ENCODE assay signal across 9 cellular contexts in the genomic region with DNA sequence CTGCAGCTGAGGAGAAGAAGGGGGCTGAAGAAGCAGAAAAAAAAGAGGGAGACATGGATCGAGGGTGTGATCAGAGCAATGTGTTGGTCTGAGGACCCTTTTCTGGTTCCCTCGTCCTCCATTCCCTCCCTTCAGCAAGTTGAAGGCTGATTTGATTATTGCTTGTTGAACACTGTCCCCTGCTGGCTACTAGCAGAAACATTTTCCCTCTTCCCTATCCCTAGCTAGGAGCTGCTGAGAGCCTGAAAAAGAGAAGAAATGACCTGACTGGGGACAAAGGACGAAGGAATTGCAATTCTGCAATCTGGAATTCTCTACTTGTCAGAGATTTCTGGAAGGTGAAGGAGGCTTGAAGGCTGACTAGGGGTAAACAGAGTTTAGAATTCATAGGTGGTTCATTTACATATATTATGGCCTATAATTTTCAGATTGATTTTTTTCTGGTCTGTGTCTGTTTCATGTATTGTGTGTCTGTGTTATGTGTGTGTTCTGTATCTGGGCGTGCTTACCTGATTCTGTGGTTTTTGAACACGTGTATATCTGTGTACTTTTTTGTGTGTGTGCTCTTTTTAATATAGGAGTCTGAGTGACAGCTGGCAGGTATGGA. TPM values are rescaled to one million over a fixed set of nuclear protein-coding genes. Genes with fewer than 3 reads are reported as not detected.
A peak's percentile ranks its signal among the peaks of the same experiment; 100 is the strongest.
DNase-seq lines count a peak whose midpoint lies in the region; ATAC-seq and TF ChIP-seq lines count a peak whose summit lies in the region.
"Had no signal": no experiment of that assay in that cellular context is flagged by ENCODE, and none has a peak within 500 bp of the region (broad histone marks: within the 10 kb centered on the region; RNA-seq: fewer than 3 reads in every experiment).

No MANE protein-coding gene starts in this region.

- H2AFZ ChIP-seq in PC-9 (no peak overlapping the region), smooth muscle cell (ENCODE audit: low read depth) (no peak overlapping the region)

- peak overlapping the region; percentile 86 for H3K27ac ChIP-seq in BLaER1
- no peak overlapping the region for H3K27ac ChIP-seq in PC-9
- H3K27ac ChIP-seq in smooth muscle cell (ENCODE audit: low read depth): no peak overlapping the region

- H3K4me1 ChIP-seq in BLaER1: peaks cover 30% of the 10 kb centered on the region
- H3K4me1 ChIP-seq in PC-9 (replicated peaks; ENCODE audit: insufficient read depth): peaks cover 10% of the 10 kb centered on the region
- H3K4me1 ChIP-seq in smooth muscle cell (ENCODE audit: low read depth): peaks cover 10% of the 10 kb centered on the region

- CTCF ChIA-PET in PC-9 (lab: Charles Lee): interaction anchor here (0.6 to 1.9 kb wide), 9 partner anchors 22 to 484 kb away, joined by 3 to 11 read pairs (median 5); no protein-coding TSS in a partner anchor

- H3K36me3 ChIP-seq in BLaER1 (no peaks in the 10 kb centered on the region), PC-9 (ENCODE audit: low read depth) (no peaks in the 10 kb centered on the region), smooth muscle cell (ENCODE audit: low read depth) (no peaks in the 10 kb centered on the region)

- H3F3A ChIP-seq in PC-9 (ENCODE audit: insufficient read depth, low read depth) (peaks cover 4% of the 10 kb centered on the region; the same call in 1 of the 2 replicates), smooth muscle cell (ENCODE audit: low read depth) (no peaks in the 10 kb centered on the region)

- peak overlapping the region; percentile 61; the same call in 1 of the 2 replicates for H3K4me3 ChIP-seq in BLaER1
- no peak overlapping the region for H3K4me3 ChIP-seq in PC-9
- H3K4me3 ChIP-seq in cardiac fibroblast (replicated peaks in 1 of 2; ENCODE audit: low read depth in 2 of 2, low read length in 2 of 2): no peak overlapping the region
- no peak overlapping the region for H3K4me3 ChIP-seq in smooth muscle cell

- no peaks in the 10 kb centered on the region for H3K79me2 ChIP-seq in PC-9 (ENCODE audit: low read depth)
- H3K79me2 ChIP-seq in smooth muscle cell (ENCODE audit: low read depth): no peaks in the 10 kb centered on the region

- H3K4me2 ChIP-seq in BLaER1 (peak overlapping the region; percentile 97), PC-9 (peak overlapping the region; percentile 12; the same call in 1 of the 2 replicates), smooth muscle cell (peak overlapping the region; percentile 55)

- no peaks in the 10 kb centered on the region for H3K9me2 ChIP-seq in PC-9 (ENCODE audit: insufficient read depth)

- no TSS peak for BruUV-seq in PC-9 (replicated peaks; lab: Mats Ljungman, UMichigan)

- H3K27me3 ChIP-seq in BLaER1: no peaks in the 10 kb centered on the region
- no peaks in the 10 kb centered on the region for H3K27me3 ChIP-seq in PC-9 (ENCODE audit: insufficient read depth, low read depth)
- no peaks in the 10 kb centered on the region for H3K27me3 ChIP-seq in smooth muscle cell (ENCODE audit: low read depth)

- TF ChIP-seq CTCF in PC-9 (conservative IDR thresholded peaks at IDR 0.05) (peak; percentile 87), cardiac fibroblast (IDR thresholded peaks at IDR 0.05; ENCODE audit: low read depth, low read length) (peak; percentile 97), smooth muscle cell (IDR thresholded peaks at IDR 0.05; ENCODE audit: borderline replicate concordance, insufficient read depth, poor library complexity, severe bottlenecking) (peak; percentile 80)

- peak; percentile 89 to 91 for DNase-seq in Kasumi-1 (lab: John Stamatoyannopoulos, UW)
- peak; percentile 20 to 60 for DNase-seq in PC-9
- peak; percentile 81 to 83 for DNase-seq in cardiac fibroblast (ENCODE audit: low read depth in 2 of 2)
- DNase-seq in inferior parietal cortex (ENCODE audit: extremely low spot score): peak; percentile 86
- no peak for DNase-seq in smooth muscle cell (lab: John Stamatoyannopoulos, UW; ENCODE audit: unreplicated experiment)

- H3K9ac ChIP-seq in BLaER1: peak overlapping the region; percentile 75; the same call in 1 of the 2 replicates
- no peak overlapping the region for H3K9ac ChIP-seq in smooth muscle cell (ENCODE audit: low read depth)

- intact Hi-C loops in PC-9 (cut with micrococcal nuclease; ENCODE audit: unreplicated experiment): loop anchor here (1.0 to 10.0 kb wide), 4 partner anchors 40 to 582 kb away; no protein-coding TSS in a partner anchor

- H4K20me1 ChIP-seq in BLaER1: no peaks in the 10 kb centered on the region
- H4K20me1 ChIP-seq in PC-9 (ENCODE audit: insufficient read depth): no peaks in the 10 kb centered on the region
- H4K20me1 ChIP-seq in smooth muscle cell (ENCODE audit: low read depth): no peaks in the 10 kb centered on the region

- POLR2A ChIA-PET in PC-9 (lab: Charles Lee; ENCODE audit: unreplicated experiment): interaction anchor here (0.6 kb wide), 1 partner anchor 70 kb away, joined by 3 read pairs; no protein-coding TSS in a partner anchor

- WGBS in smooth muscle cell (ENCODE audit: low lambda C conversion rate): 18% methylated on average over 5 of the region's 5 CpGs

- ATAC-seq in GM18502 (IDR thresholded peaks at IDR 0.05; ENCODE audit: poor library complexity, unreplicated experiment) (peak; percentile 70), GM21529 (IDR thresholded peaks at IDR 0.05; ENCODE audit: unreplicated experiment) (no peak)

- H3K9me3 ChIP-seq in BLaER1 (no peaks in the 10 kb centered on the region), PC-9 (ENCODE audit: insufficient read depth, low read depth) (no peaks in the 10 kb centered on the region), smooth muscle cell (replicated peaks; ENCODE audit: low read depth) (no peaks in the 10 kb centered on the region)

RNA-seq across cellular contexts. Expression of a gene that starts 9.8 kb away (rescaled TPM):
- total RNA-seq in PC-9 (2021) (0.26 TPM in 1 of 2 replicates, not detected in the other), smooth muscle cell (0.99 TPM in 1 of 2 replicates, not detected in the other)
- 0.27 and 0.46 TPM in 2 replicates for polyA plus RNA-seq in smooth muscle cell

RNA-seq across cellular contexts. Expression of a gene that starts 23.7 kb away (rescaled TPM):
- total RNA-seq in PC-9 (2021) (11.5 and 12.4 TPM in 2 replicates), smooth muscle cell (12.2 and 12.6 TPM in 2 replicates)
- polyA plus RNA-seq in smooth muscle cell: 7.1 and 8.3 TPM in 2 replicates
- total RNA-seq: T-helper 1 cell treated with Interleukin-12 subunit alpha and Interleukin-12 subunit beta and Interleukin-4 antibody, amounts not matched to agents 30 ng/mL and 1 ng/mL, for 36 hours had no signal

RNA-seq across cellular contexts. Expression of a gene that starts 33.4 kb away (rescaled TPM):
- total RNA-seq in PC-9 (2021): 54.7 and 55.8 TPM in 2 replicates
- 67.4 and 73.4 TPM in 2 replicates for total RNA-seq in smooth muscle cell
- 67.6 and 81.4 TPM in 2 replicates for polyA plus RNA-seq in smooth muscle cell

RNA-seq across cellular contexts. Expression of a gene that starts 33.6 kb away (rescaled TPM):
- total RNA-seq in PC-9 (2021) (146 and 147 TPM in 2 replicates), smooth muscle cell (171 and 197 TPM in 2 replicates)
- 182 and 196 TPM in 2 replicates for polyA plus RNA-seq in smooth muscle cell

Comparison
In these comparisons a context has a peak if more than half of its experiments do, and no peak if none do; other contexts are left out.
1. H3K4me2 ChIP-seq: peak in every context shown above with its lines; median percentile 97 in BLaER1; 55 in smooth muscle cell; 12 in PC-9.